In genomic region chr9:71285191-71285656, GRCh38 we compare ENCODE assay signal across 8 cellular contexts.
DNase-seq lines count a peak whose midpoint lies in the region; ATAC-seq and FAIRE-seq lines count a peak whose summit lies in the region.

No MANE protein-coding gene starts in this region.

- DNase-seq in DMS114 treated with DMSO at 0.1 percent for 48 hours (lab: John Stamatoyannopoulos, UW; ENCODE audit: unreplicated experiment) = peak; percentile 24
- DNase-seq in NCI-H345 (lab: John Stamatoyannopoulos, UW) = peak; percentile 66
- DNase-seq in activated CD8-positive, alpha-beta memory T cell treated with anti-CD3 and anti-CD28 coated beads, Interleukin-2, amount 50 U/mL, for 48 hours = peak; percentile 53
- DNase-seq in frontal cortex (ENCODE audit: low spot score in 2 of 2) = peak; percentile 3 to 38
- DNase-seq in occipital lobe (lab: John Stamatoyannopoulos, UW) = peak; percentile 28
- DNase-seq in activated effector memory CD4-positive, alpha-beta T cell treated with anti-CD3 and anti-CD28 coated beads, Interleukin-2, amount 50 U/mL, for 16 hours = no peak

- ATAC-seq in GM19351 (IDR thresholded peaks at IDR 0.05; ENCODE audit: unreplicated experiment) (peak; percentile 95), HG03354 (IDR thresholded peaks at IDR 0.05; ENCODE audit: poor library complexity, severe bottlenecking, unreplicated experiment) (peak; percentile 95)

- peak; percentile 78 for FAIRE-seq in frontal cortex (lab: Jason Lieb, UNC)
